ENCODE assay signal across 9 cellular contexts in the genomic region with DNA sequence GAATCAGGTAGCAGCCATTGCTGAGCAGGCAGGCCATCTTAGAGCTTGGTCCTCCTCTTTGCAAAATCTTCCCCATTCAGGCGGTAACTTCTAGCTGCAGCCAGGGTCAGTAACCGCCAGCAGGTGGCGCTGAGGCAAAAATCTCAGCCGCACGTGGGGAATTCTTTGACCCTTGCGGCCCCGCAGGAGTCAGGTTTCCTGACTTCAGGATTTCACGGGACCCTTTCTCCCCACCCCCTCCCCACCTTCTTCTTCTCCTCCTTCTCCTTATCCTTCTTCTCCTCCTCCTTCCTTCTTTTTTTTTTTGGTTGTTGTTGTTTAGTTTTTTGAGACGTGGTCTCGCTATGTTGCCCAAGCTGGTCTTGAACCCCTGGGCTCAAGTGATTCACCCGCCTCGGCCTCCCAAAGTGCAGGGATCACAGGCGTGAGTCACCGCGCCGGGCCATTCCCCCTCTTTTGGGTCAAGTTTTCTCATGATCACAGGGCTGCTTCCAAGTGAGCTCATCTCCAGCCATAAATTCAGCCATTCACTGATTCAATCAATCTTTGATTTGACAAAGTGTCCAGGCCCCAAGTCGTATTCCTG. TPM values are rescaled to one million over a fixed set of nuclear protein-coding genes. Genes with fewer than 3 reads are reported as not detected.
DNase-seq lines count a peak whose midpoint lies in the region; ATAC-seq and TF ChIP-seq lines count a peak whose summit lies in the region.
"Had no signal": no experiment of that assay in that cellular context is flagged by ENCODE, and none has a peak within 500 bp of the region (broad histone marks: within the 10 kb centered on the region; RNA-seq: fewer than 3 reads in every experiment).

No MANE protein-coding gene starts in this region.

- ATAC-seq in foreskin keratinocyte, result peak; percentile 40
- no peak for ATAC-seq in GM21529 (IDR thresholded peaks at IDR 0.05; ENCODE audit: unreplicated experiment)

- WGBS in thyroid gland, 2 donors, result 28 to 29% methylated on average over 17 of the region's 17 CpGs

- no peak overlapping the region for H3K27ac ChIP-seq in Peyer's patch
- no peak overlapping the region for H3K27ac ChIP-seq in foreskin keratinocyte
- no peak overlapping the region for H3K27ac ChIP-seq in thyroid gland

- TF ChIP-seq CTCF in Peyer's patch (IDR thresholded peaks at IDR 0.05), result peak; percentile 72 to 89 (median 78)
- TF ChIP-seq CTCF in foreskin keratinocyte (conservative IDR thresholded peaks at IDR 0.05), result peak; percentile 81
- TF ChIP-seq CTCF in osteocyte (IDR thresholded peaks at IDR 0.05), result peak; percentile 93
- peak; percentile 61 to 89 (median 71) for TF ChIP-seq CTCF in thyroid gland (IDR thresholded peaks at IDR 0.05)

- DNase-seq in C1 segment of cervical spinal cord (lab: John Stamatoyannopoulos, UW), result peak in 8 of 14 donors; percentile 1 to 49 (median 23)
- peak; percentile 55 to 87 for DNase-seq in HAP-1 (ENCODE audit: low spot score in 2 of 2)
- DNase-seq in Peyer's patch, result peak; percentile 37 to 85 (median 82)
- DNase-seq in activated T-helper 1 cell treated with Interleukin-2 at 50 U/mL for 16 hours (ENCODE audit: low read depth), result peak; percentile 40
- peak; percentile 31 to 79 for DNase-seq in foreskin keratinocyte
- DNase-seq in osteocyte (ENCODE audit: extremely low spot score, unreplicated experiment), result peak; percentile 87
- DNase-seq in thyroid gland, result peak; percentile 53 to 68

- no peaks in the 10 kb centered on the region for H3K27me3 Mint-ChIP-seq in osteocyte (ENCODE audit: unreplicated experiment)
- H3K27me3 Mint-ChIP-seq: IgD-negative memory B cell had no signal

- H3K36me3 Mint-ChIP-seq in osteocyte (ENCODE audit: unreplicated experiment), result no peaks in the 10 kb centered on the region

- H3K9me3 ChIP-seq in HAP-1 (no peaks in the 10 kb centered on the region), Peyer's patch (no peaks in the 10 kb centered on the region), thyroid gland (no peaks in the 10 kb centered on the region)

- H3K36me3 ChIP-seq in HAP-1 (replicated peaks) (no peaks in the 10 kb centered on the region), Peyer's patch (no peaks in the 10 kb centered on the region), thyroid gland (no peaks in the 10 kb centered on the region)

- H3K4me3 ChIP-seq in HAP-1, result no peak overlapping the region
- H3K4me3 ChIP-seq in Peyer's patch, result no peak overlapping the region
- H3K4me3 ChIP-seq in thyroid gland (replicated peaks in 1 of 3), result no peak overlapping the region

- intact Hi-C loops in thyroid gland (cut with DNase I), result loop anchor here (2.0 kb wide), 1 partner anchor 51 kb away; no protein-coding TSS in a partner anchor

- no peaks in the 10 kb centered on the region for H3K27me3 ChIP-seq in HAP-1 (ENCODE audit: low read depth)
- H3K27me3 ChIP-seq in Peyer's patch, result no peaks in the 10 kb centered on the region
- no peaks in the 10 kb centered on the region for H3K27me3 ChIP-seq in foreskin keratinocyte
- no peaks in the 10 kb centered on the region for H3K27me3 ChIP-seq in thyroid gland

- peaks cover 17% of the 10 kb centered on the region for H3K4me1 ChIP-seq in HAP-1
- H3K4me1 ChIP-seq in Peyer's patch, result peaks cover 0 to 10% (median 6%) of the 10 kb centered on the region in 4 donors
- H3K4me1 ChIP-seq in foreskin keratinocyte, result peaks cover 4% of the 10 kb centered on the region
- H3K4me1 ChIP-seq in thyroid gland, result peaks cover 0 to 6% of the 10 kb centered on the region in 2 donors

- no peaks in the 10 kb centered on the region for H3K9me3 Mint-ChIP-seq in osteocyte (ENCODE audit: unreplicated experiment)
- H3K9me3 Mint-ChIP-seq: IgD-negative memory B cell had no signal

- no peak for TF ChIP-seq POLR2A in Peyer's patch (IDR thresholded peaks at IDR 0.05)
- TF ChIP-seq POLR2A in thyroid gland (IDR thresholded peaks at IDR 0.05), result no peak

- H3K4me3 Mint-ChIP-seq in osteocyte (ENCODE audit: unreplicated experiment), result no peak overlapping the region

- H3K4me1 Mint-ChIP-seq in osteocyte (ENCODE audit: unreplicated experiment), result peaks cover 16% of the 10 kb centered on the region

- no peak overlapping the region for H3K27ac Mint-ChIP-seq in osteocyte (ENCODE audit: unreplicated experiment)

- in situ Hi-C loops in HAP-1 (cut with MboI; ENCODE audit: low sequenced_read_pairs), result loop anchor here (5.0 kb wide), 1 partner anchor 51 kb away; no protein-coding TSS in a partner anchor

RNA-seq across cellular contexts. Expression of a gene that starts 33.4 kb away (rescaled TPM):
- total RNA-seq in Peyer's patch, result 1 to 10 TPM in 1 of 4 donors, under 1 TPM in 2, not detected in 1; 0.70 to 5.1 (median 0.80) TPM
- total RNA-seq in foreskin keratinocyte, result 55.8 and 59.5 TPM in 2 replicates
- 46.7 and 50.3 TPM in 2 replicates for polyA plus RNA-seq in foreskin keratinocyte
- total RNA-seq in osteocyte, result 6.8 and 7.9 TPM in 2 replicates
- total RNA-seq in thyroid gland, result 10 to 100 TPM in 3 of 4 donors, 1 to 10 TPM in 1; 4.7 to 21.0 (median 11.8) TPM
- polyA plus RNA-seq: IgD-negative memory B cell had no signal

RNA-seq across cellular contexts. Expression of a gene that starts 52.6 kb away (rescaled TPM):
- total RNA-seq in Peyer's patch (10 to 100 TPM in 1 of 4 donors, 1 to 10 TPM in 2, not detected in 1; 1.9 to 12.2 (median 3.2) TPM), foreskin keratinocyte (72.3 and 79.0 TPM in 2 replicates), osteocyte (33.7 and 36.3 TPM in 2 replicates), thyroid gland (1 to 10 TPM; 2.9 to 8.5 (median 6.5) TPM)
- polyA plus RNA-seq in foreskin keratinocyte, result 88.9 and 102 TPM in 2 replicates
- polyA plus RNA-seq: IgD-negative memory B cell had no signal

Comparison
In these comparisons a context has a peak if more than half of its experiments do, and no peak if none do; other contexts are left out.
1. DNase-seq: peak in every context shown above with its lines; median percentile 87 in osteocyte; 82 in Peyer's patch; 71 in HAP-1; 60 in thyroid gland; 55 in foreskin keratinocyte; 40 in activated T-helper 1 cell treated with Interleukin-2 at 50 U/mL for 16 hours; 23 in C1 segment of cervical spinal cord.